ENCODE assay signal across 9 cellular contexts in the genomic region with DNA sequence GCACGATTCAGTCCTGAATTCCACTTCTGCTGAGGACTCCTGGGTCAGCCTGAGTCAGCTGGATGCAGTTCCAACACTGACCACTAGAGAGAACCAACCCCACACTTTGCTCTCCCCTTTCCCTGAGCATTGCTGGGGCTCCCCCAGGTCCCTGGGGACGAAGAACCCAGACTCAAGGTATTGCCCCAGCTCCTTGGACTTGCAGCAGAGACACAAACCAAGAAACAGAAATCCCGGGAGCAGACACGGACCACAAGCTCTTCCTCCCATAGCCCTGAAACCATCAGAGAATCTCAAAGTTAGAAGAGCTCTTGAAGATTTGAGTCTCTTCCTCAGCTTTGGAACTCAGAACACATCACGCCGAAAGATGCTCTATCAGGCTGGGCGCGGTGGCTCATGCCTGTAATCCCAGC. TPM values are rescaled to one million over a fixed set of nuclear protein-coding genes. Genes with fewer than 3 reads are reported as not detected.
A peak's percentile ranks its signal among the peaks of the same experiment; 100 is the strongest.
DNase-seq lines count a peak whose midpoint lies in the region; ATAC-seq, FAIRE-seq and TF ChIP-seq lines count a peak whose summit lies in the region.
"Had no signal": no experiment of that assay in that cellular context is flagged by ENCODE, and none has a peak within 500 bp of the region (broad histone marks: within the 10 kb centered on the region; RNA-seq: fewer than 3 reads in every experiment).

No MANE protein-coding gene starts in this region.

- no peaks in the 10 kb centered on the region for H3K36me3 Mint-ChIP-seq in CD8-positive, alpha-beta memory T cell
- H3K36me3 Mint-ChIP-seq: activated naive CD8-positive, alpha-beta T cell had no signal

- H3K79me2 ChIP-seq in K562 (ENCODE audit: control insufficient read depth, insufficient read depth, low read length) = no peaks in the 10 kb centered on the region

- BruUV-seq in K562 (replicated peaks; lab: Mats Ljungman, UMichigan) = no TSS peak

- TF ChIP-seq CTCF in K562 (IDR thresholded peaks at IDR 0.05 in 2 of 3, conservative IDR thresholded peaks at IDR 0.05 in 1 of 3; ENCODE audit: insufficient read depth in 2 of 3, low read depth in 1 of 3, low read length in 3 of 3) (peak; percentile 88 to 92 (median 91)), kidney epithelial cell (IDR thresholded peaks at IDR 0.05; ENCODE audit: insufficient read depth, low read length, poor library complexity, severe bottlenecking) (peak; percentile 94)

- peak; percentile 55 for ATAC-seq in GM19467 (IDR thresholded peaks at IDR 0.05; ENCODE audit: unreplicated experiment)
- ATAC-seq in K562 = peak; percentile 96
- ATAC-seq in GM18520 (IDR thresholded peaks at IDR 0.05; ENCODE audit: unreplicated experiment) = no peak

- peaks cover 8% of the 10 kb centered on the region for H3K4me1 ChIP-seq in CD8-positive, alpha-beta memory T cell (ENCODE audit: insufficient read depth, low read length)
- no peaks in the 10 kb centered on the region; a peak in 1 of 5 replicates for H3K4me1 ChIP-seq in K562 (replicated peaks in 1 of 2; ENCODE audit: control insufficient read depth in 2 of 2, insufficient read depth in 2 of 2, low read length in 2 of 2)

- H3K9ac ChIP-seq in K562 (ENCODE audit: insufficient read depth in 1 of 2, low read depth in 2 of 2, low read length in 2 of 2) = no peak overlapping the region

- H3K36me3 ChIP-seq in CD8-positive, alpha-beta memory T cell (ENCODE audit: insufficient read depth, low read length) = no peaks in the 10 kb centered on the region
- H3K36me3 ChIP-seq in K562 (ENCODE audit: control insufficient read depth, insufficient read depth, low read length) (no peaks in the 10 kb centered on the region), kidney epithelial cell (ENCODE audit: control insufficient read depth, insufficient read depth, low read length) (no peaks in the 10 kb centered on the region)

- FAIRE-seq in K562 (lab: Jason Lieb, UNC) = peak; percentile 89

- no peaks in the 10 kb centered on the region for H3K9me3 ChIP-seq in CD8-positive, alpha-beta memory T cell (ENCODE audit: low read length)
- no peaks in the 10 kb centered on the region for H3K9me3 ChIP-seq in K562 (replicated peaks; ENCODE audit: control insufficient read depth, insufficient read depth, low read depth, low read length)

- peaks cover 0 to 3% of the 10 kb centered on the region in 2 donors for H3K27me3 Mint-ChIP-seq in CD8-positive, alpha-beta memory T cell

- peak; percentile 57 to 81 (median 71) for DNase-seq in CD8-positive, alpha-beta memory T cell
- DNase-seq in M059J (ENCODE audit: low read depth) = peak; percentile 52
- peak; percentile 70 for DNase-seq in UCSD-AML1 (lab: John Stamatoyannopoulos, UW; ENCODE audit: unreplicated experiment)
- peak; percentile 75 to 81 (median 78) for DNase-seq in K562 (ENCODE audit: extremely low read depth in 1 of 4, low spot score in 3 of 4)
- peak; percentile 7 for DNase-seq in kidney epithelial cell (ENCODE audit: low read depth)
- peak; percentile 68 to 71 for DNase-seq in stimulated activated CD4-positive, alpha-beta T cell treated with anti-CD3 and anti-CD28 coated beads, Interleukin-2, amount 100 ng/mL, for 48 hours

- H4K20me1 ChIP-seq in K562 (replicated peaks; ENCODE audit: control insufficient read depth, insufficient read depth, low read length) = no peaks in the 10 kb centered on the region

- TF ChIP-seq POLR2A in K562 (conservative IDR thresholded peaks at IDR 0.05) = no peak

- intact Hi-C loops in K562 (cut with micrococcal nuclease) = loop anchor here (1.0 to 10.0 kb wide), 6 partner anchors 27 to 365 kb away; a partner anchor contains a TSS

- WGBS in K562 (ENCODE audit: insufficient coverage, low coverage, missing lambda C conversion rate) = 8% methylated on average over 8 of the region's 8 CpGs

- H3K27ac Mint-ChIP-seq in CD8-positive, alpha-beta memory T cell = peak overlapping the region in 5 of 8 donors; percentile 17 to 78 (median 63)
- H3K27ac Mint-ChIP-seq: activated naive CD8-positive, alpha-beta T cell had no signal

- peak; percentile 87 to 94 for TF ChIP-seq RAD21 in K562 (CRISPR knock-in tag; conservative IDR thresholded peaks at IDR 0.05 in 1 of 2, IDR thresholded peaks at IDR 0.05 in 1 of 2)

- H3K4me3 ChIP-seq in CD8-positive, alpha-beta memory T cell (ENCODE audit: low read length) = no peak overlapping the region
- H3K4me3 ChIP-seq in K562 (no peak overlapping the region), kidney epithelial cell (ENCODE audit: low read depth, low read length) (no peak overlapping the region)

- CTCF ChIA-PET in CD8-positive, alpha-beta memory T cell (lab: Charles Lee) = interaction anchor here (0.8 to 15.5 kb wide), 48 partner anchors 8 to 363 kb away, joined by 3 to 212 read pairs (median 4); a partner anchor contains a TSS
- CTCF ChIA-PET in K562 (lab: Yijun Ruan, JAX; ENCODE audit: low intra/inter-chr PET ratio) = interaction anchor here (0.6 to 2.0 kb wide), 9 partner anchors 13 to 500 kb away, joined by 3 to 10 read pairs (median 3); no protein-coding TSS in a partner anchor

- H3K4me2 ChIP-seq in K562 (ENCODE audit: insufficient read depth, low read length) = no peak overlapping the region; the same call in 1 of the 2 replicates

- no peaks in the 10 kb centered on the region for H3K9me3 Mint-ChIP-seq in CD8-positive, alpha-beta memory T cell

- H3K27ac ChIP-seq in CD8-positive, alpha-beta memory T cell (ENCODE audit: low read depth, low read length) = no peak overlapping the region
- no peak overlapping the region for H3K27ac ChIP-seq in K562 (ENCODE audit: extremely low read depth, low read depth, low read length)

- H2AFZ ChIP-seq in K562 (ENCODE audit: low read depth, low read length) = peak overlapping the region; percentile 63; the same call in 1 of the 2 replicates

- peaks cover 6 to 10% (median 10%) of the 10 kb centered on the region in 3 donors for H3K4me1 Mint-ChIP-seq in CD8-positive, alpha-beta memory T cell

- in situ Hi-C loops in K562 (cut with MboI) = loop anchor here (10.0 kb wide), 2 partner anchors 105 to 365 kb away; a partner anchor contains a TSS

- POLR2A ChIA-PET in CD8-positive, alpha-beta memory T cell (lab: Charles Lee) = interaction anchor here (0.7 to 2.5 kb wide), 5 partner anchors 48 to 227 kb away, joined by 4 to 13 read pairs (median 7); a partner anchor contains a TSS
- POLR2A ChIA-PET in K562 (lab: Yijun Ruan, JAX) = interaction anchor here (0.5 to 1.6 kb wide), 7 partner anchors 10 to 891 kb away, joined by 3 to 6 read pairs (median 3); no protein-coding TSS in a partner anchor

- no peaks in the 10 kb centered on the region for H3K9me1 ChIP-seq in K562 (ENCODE audit: control insufficient read depth, insufficient read depth, low read length)

- TF ChIP-seq EP300 in K562 (IDR thresholded peaks at IDR 0.05; ENCODE audit: low read length) = no peak

- no peaks in the 10 kb centered on the region for H3K27me3 ChIP-seq in CD8-positive, alpha-beta memory T cell (ENCODE audit: insufficient read depth, low read length, poor library complexity, severe bottlenecking)
- H3K27me3 ChIP-seq in K562 (ENCODE audit: control insufficient read depth in 2 of 2, insufficient read depth in 2 of 2, low read length in 2 of 2) = peaks cover 3 to 29% of the 10 kb centered on the region in 2 experiments; a peak in 4 of 5 replicates
- H3K27me3 ChIP-seq in kidney epithelial cell (ENCODE audit: control insufficient read depth, insufficient read depth, low read length) = peaks cover 10% of the 10 kb centered on the region

- no peak overlapping the region for H3K4me3 Mint-ChIP-seq in CD8-positive, alpha-beta memory T cell
- H3K4me3 Mint-ChIP-seq: activated naive CD8-positive, alpha-beta T cell had no signal

RNA-seq across cellular contexts. Expression of a gene that starts 0.7 kb away (rescaled TPM):
- total RNA-seq in CD8-positive, alpha-beta memory T cell = not detected
- polyA plus RNA-seq in CD8-positive, alpha-beta memory T cell = not detected
- not detected in 2 replicates for total RNA-seq in M059J (2014; rRNA removed; shearing (Covaris generic))
- total RNA-seq in K562 (2011; cell fraction: chromatin; rRNA removed; ENCODE audit: low replicate concordance) = not detected in 2 replicates
- not detected in 2 replicates for total RNA-seq in K562 (2011; cell fraction: nucleolus; rRNA removed)
- not detected in 2 replicates for total RNA-seq in K562 (2011; cell fraction: nucleoplasm; rRNA removed)
- total RNA-seq in K562 (2014; rRNA removed) = not detected in 2 replicates
- not detected in 2 replicates for total RNA-seq in K562 (2014; rRNA removed; fragmentation: Illumina TruSeq; extraction: Trizol)
- total RNA-seq in K562 (2015; rRNA removed; fragmentation: Illumina TruSeq; extraction: Trizol) = not detected in 2 replicates
- not detected in 2 replicates for total RNA-seq in K562 (2021)
- polyA plus RNA-seq in K562 (2011; rRNA removed) = not detected in 2 replicates
- not detected in 2 replicates for polyA plus RNA-seq in K562 (2011; cell fraction: cytosol; rRNA removed)
- polyA plus RNA-seq in K562 (2011; cell fraction: nucleus; rRNA removed) = not detected in 2 replicates
- not detected in 2 replicates for polyA plus RNA-seq in K562 (2012)
- not detected in 2 replicates for polyA plus RNA-seq in K562 (2014; fragmentation: Illumina TruSeq; extraction: Trizol)
- not detected for polyA plus RNA-seq in K562 (2014; fragmentation: Nextera tagmentation; extraction: Ambion mirVana)
- polyA plus RNA-seq in K562 (2014; rRNA removed) = not detected in 2 replicates
- polyA minus RNA-seq in K562 (2011; rRNA and poly(A)+ RNA removed) = not detected in 2 replicates
- polyA minus RNA-seq in K562 (2011; cell fraction: cytosol; rRNA and poly(A)+ RNA removed) = not detected in 2 replicates
- polyA minus RNA-seq in K562 (2011; cell fraction: nucleus; rRNA and poly(A)+ RNA removed) = not detected in 2 replicates
- not detected in 2 replicates for total RNA-seq in kidney epithelial cell

RNA-seq across cellular contexts. Expression of a gene that starts 8.3 kb away (rescaled TPM):
- total RNA-seq in CD8-positive, alpha-beta memory T cell = not detected
- not detected for polyA plus RNA-seq in CD8-positive, alpha-beta memory T cell
- total RNA-seq in M059J (2014; rRNA removed; shearing (Covaris generic)) = not detected in 2 replicates
- not detected in 2 replicates for total RNA-seq in K562 (2011; cell fraction: chromatin; rRNA removed; ENCODE audit: low replicate concordance)
- total RNA-seq in K562 (2011; cell fraction: nucleolus; rRNA removed) = not detected in 2 replicates
- not detected in 2 replicates for total RNA-seq in K562 (2011; cell fraction: nucleoplasm; rRNA removed)
- total RNA-seq in K562 (2014; rRNA removed) (not detected in 2 replicates), K562 (2014; rRNA removed; fragmentation: Illumina TruSeq; extraction: Trizol) (not detected in 2 replicates), K562 (2015; rRNA removed; fragmentation: Illumina TruSeq; extraction: Trizol) (not detected in 2 replicates), K562 (2021) (not detected in 2 replicates), kidney epithelial cell (not detected in 2 replicates)
- polyA plus RNA-seq in K562 (2011; rRNA removed) (not detected in 2 replicates), K562 (2014; fragmentation: Illumina TruSeq; extraction: Trizol) (not detected in 2 replicates), K562 (2014; fragmentation: Nextera tagmentation; extraction: Ambion mirVana) (not detected), K562 (2014; rRNA removed) (not detected in 2 replicates)
- not detected in 2 replicates for polyA plus RNA-seq in K562 (2011; cell fraction: cytosol; rRNA removed)
- polyA plus RNA-seq in K562 (2011; cell fraction: nucleus; rRNA removed) = not detected in 2 replicates
- not detected in 2 replicates for polyA plus RNA-seq in K562 (2012)
- polyA minus RNA-seq in K562 (2011; rRNA and poly(A)+ RNA removed) = not detected in 2 replicates
- polyA minus RNA-seq in K562 (2011; cell fraction: cytosol; rRNA and poly(A)+ RNA removed) = not detected in 2 replicates
- not detected in 2 replicates for polyA minus RNA-seq in K562 (2011; cell fraction: nucleus; rRNA and poly(A)+ RNA removed)

RNA-seq across cellular contexts. Expression of a gene that starts 12.8 kb away (rescaled TPM):
- total RNA-seq in CD8-positive, alpha-beta memory T cell = 10 to 100 TPM; 18.1 to 22.2 TPM
- polyA plus RNA-seq in CD8-positive, alpha-beta memory T cell = 36.9 TPM
- 0.27 and 0.54 TPM in 2 replicates for total RNA-seq in M059J (2014; rRNA removed; shearing (Covaris generic))
- not detected in 2 replicates for total RNA-seq in K562 (2011; cell fraction: chromatin; rRNA removed; ENCODE audit: low replicate concordance)
- total RNA-seq in K562 (2011; cell fraction: nucleolus; rRNA removed) = not detected in 2 replicates
- total RNA-seq in K562 (2011; cell fraction: nucleoplasm; rRNA removed) = 0.59 TPM in 1 of 2 replicates, not detected in the other
- not detected in 2 replicates for total RNA-seq in K562 (2014; rRNA removed)
- 0.44 TPM in 1 of 2 replicates, not detected in the other for total RNA-seq in K562 (2014; rRNA removed; fragmentation: Illumina TruSeq; extraction: Trizol)
- not detected in 2 replicates for total RNA-seq in K562 (2015; rRNA removed; fragmentation: Illumina TruSeq; extraction: Trizol)
- 0.38 and 0.62 TPM in 2 replicates for total RNA-seq in K562 (2021)
- polyA plus RNA-seq in K562 (2011; rRNA removed) = 0.34 and 0.50 TPM in 2 replicates
- polyA plus RNA-seq in K562 (2011; cell fraction: cytosol; rRNA removed) = 0.36 and 0.80 TPM in 2 replicates
- polyA plus RNA-seq in K562 (2011; cell fraction: nucleus; rRNA removed) = 0.38 and 0.46 TPM in 2 replicates
- 0.86 and 0.99 TPM in 2 replicates for polyA plus RNA-seq in K562 (2012)
- polyA plus RNA-seq in K562 (2014; fragmentation: Illumina TruSeq; extraction: Trizol) = 0.12 and 0.39 TPM in 2 replicates
- under 1 TPM; 0.15 to 0.18 TPM for polyA plus RNA-seq in K562 (2014; fragmentation: Nextera tagmentation; extraction: Ambion mirVana)
- 0.57 TPM in 1 of 2 replicates, not detected in the other for polyA plus RNA-seq in K562 (2014; rRNA removed)
- polyA minus RNA-seq in K562 (2011; rRNA and poly(A)+ RNA removed) = not detected in 2 replicates
- not detected in 2 replicates for polyA minus RNA-seq in K562 (2011; cell fraction: cytosol; rRNA and poly(A)+ RNA removed)
- polyA minus RNA-seq in K562 (2011; cell fraction: nucleus; rRNA and poly(A)+ RNA removed) = not detected in 2 replicates
- total RNA-seq in kidney epithelial cell = 0.14 TPM in 1 of 2 replicates, not detected in the other

RNA-seq across cellular contexts. Expression of a gene that starts 22.9 kb away (rescaled TPM):
- not detected for total RNA-seq in CD8-positive, alpha-beta memory T cell
- not detected for polyA plus RNA-seq in CD8-positive, alpha-beta memory T cell
- total RNA-seq in M059J (2014; rRNA removed; shearing (Covaris generic)) = not detected in 2 replicates
- total RNA-seq in K562 (2011; cell fraction: chromatin; rRNA removed; ENCODE audit: low replicate concordance) = not detected in 2 replicates
- not detected in 2 replicates for total RNA-seq in K562 (2011; cell fraction: nucleolus; rRNA removed)
- total RNA-seq in K562 (2011; cell fraction: nucleoplasm; rRNA removed) = not detected in 2 replicates
- not detected in 2 replicates for total RNA-seq in K562 (2014; rRNA removed)
- not detected in 2 replicates for total RNA-seq in K562 (2014; rRNA removed; fragmentation: Illumina TruSeq; extraction: Trizol)
- total RNA-seq in K562 (2015; rRNA removed; fragmentation: Illumina TruSeq; extraction: Trizol) = not detected in 2 replicates
- not detected in 2 replicates for total RNA-seq in K562 (2021)
- polyA plus RNA-seq in K562 (2011; rRNA removed) = not detected in 2 replicates
- not detected in 2 replicates for polyA plus RNA-seq in K562 (2011; cell fraction: cytosol; rRNA removed)
- polyA plus RNA-seq in K562 (2011; cell fraction: nucleus; rRNA removed) = not detected in 2 replicates
- 0.25 TPM in 1 of 2 replicates, not detected in the other for polyA plus RNA-seq in K562 (2012)
- polyA plus RNA-seq in K562 (2014; fragmentation: Illumina TruSeq; extraction: Trizol) = not detected in 2 replicates
- polyA plus RNA-seq in K562 (2014; fragmentation: Nextera tagmentation; extraction: Ambion mirVana) = not detected
- polyA plus RNA-seq in K562 (2014; rRNA removed) = not detected in 2 replicates
- polyA minus RNA-seq in K562 (2011; rRNA and poly(A)+ RNA removed) = not detected in 2 replicates
- polyA minus RNA-seq in K562 (2011; cell fraction: cytosol; rRNA and poly(A)+ RNA removed) = not detected in 2 replicates
- not detected in 2 replicates for polyA minus RNA-seq in K562 (2011; cell fraction: nucleus; rRNA and poly(A)+ RNA removed)
- total RNA-seq in kidney epithelial cell = not detected in 2 replicates

RNA-seq across cellular contexts. Expression of a gene that starts 37.6 kb away (rescaled TPM):
- total RNA-seq in CD8-positive, alpha-beta memory T cell = not detected
- not detected for polyA plus RNA-seq in CD8-positive, alpha-beta memory T cell
- not detected in 2 replicates for total RNA-seq in M059J (2014; rRNA removed; shearing (Covaris generic))
- not detected in 2 replicates for total RNA-seq in K562 (2011; cell fraction: chromatin; rRNA removed; ENCODE audit: low replicate concordance)
- total RNA-seq in K562 (2011; cell fraction: nucleolus; rRNA removed) = not detected in 2 replicates
- not detected in 2 replicates for total RNA-seq in K562 (2011; cell fraction: nucleoplasm; rRNA removed)
- not detected in 2 replicates for total RNA-seq in K562 (2014; rRNA removed)
- not detected in 2 replicates for total RNA-seq in K562 (2014; rRNA removed; fragmentation: Illumina TruSeq; extraction: Trizol)
- total RNA-seq in K562 (2015; rRNA removed; fragmentation: Illumina TruSeq; extraction: Trizol) = not detected in 2 replicates
- total RNA-seq in K562 (2021) = not detected in 2 replicates
- polyA plus RNA-seq in K562 (2011; rRNA removed) = not detected in 2 replicates
- polyA plus RNA-seq in K562 (2011; cell fraction: cytosol; rRNA removed) = not detected in 2 replicates
- polyA plus RNA-seq in K562 (2011; cell fraction: nucleus; rRNA removed) = not detected in 2 replicates
- not detected in 2 replicates for polyA plus RNA-seq in K562 (2012)
- not detected in 2 replicates for polyA plus RNA-seq in K562 (2014; fragmentation: Illumina TruSeq; extraction: Trizol)
- not detected for polyA plus RNA-seq in K562 (2014; fragmentation: Nextera tagmentation; extraction: Ambion mirVana)
- 0.18 TPM in 1 of 2 replicates, not detected in the other for polyA plus RNA-seq in K562 (2014; rRNA removed)
- polyA minus RNA-seq in K562 (2011; rRNA and poly(A)+ RNA removed) = not detected in 2 replicates
- not detected in 2 replicates for polyA minus RNA-seq in K562 (2011; cell fraction: cytosol; rRNA and poly(A)+ RNA removed)
- polyA minus RNA-seq in K562 (2011; cell fraction: nucleus; rRNA and poly(A)+ RNA removed) = not detected in 2 replicates
- not detected in 2 replicates for total RNA-seq in kidney epithelial cell

Comparison
In these comparisons a context has a peak if more than half of its experiments do, and no peak if none do; other contexts are left out.
1. DNase-seq: peak in every context shown above with its lines; median percentile 78 in K562; 71 in CD8-positive, alpha-beta memory T cell; 70 in UCSD-AML1; 70 in stimulated activated CD4-positive, alpha-beta T cell treated with anti-CD3 and anti-CD28 coated beads, Interleukin-2, amount 100 ng/mL, for 48 hours; 52 in M059J; 7 in kidney epithelial cell.
2. RNA of a gene that starts 12.8 kb away (total RNA-seq): 18.1 to 22.2 TPM in CD8-positive, alpha-beta memory T cell; 0.38 to 0.62 TPM in K562, 0.27 to 0.54 TPM in M059J and 0.14 TPM in kidney epithelial cell; every median in the first group is over 10 times any median in the second.